In genomic region chr14:64193821-64194220, GRCh38 we compare ENCODE assay signal across 14 cellular contexts.
DNase-seq lines count a peak whose midpoint lies in the region; ATAC-seq and TF ChIP-seq lines count a peak whose summit lies in the region.
"Had no signal": no experiment of that assay in that cellular context is flagged by ENCODE, and none has a peak within 500 bp of the region (broad histone marks: within the 10 kb centered on the region; RNA-seq: fewer than 3 reads in every experiment).

No MANE protein-coding gene starts in this region.

- no peak for ATAC-seq in CD4-positive, CD25-positive, alpha-beta regulatory T cell (ENCODE audit: low read depth in 2 of 2)
- ATAC-seq in naive thymus-derived CD4-positive, alpha-beta T cell, result no peak
- no peak for ATAC-seq in HG03442 (IDR thresholded peaks at IDR 0.05; ENCODE audit: unreplicated experiment)

- peaks cover 18% of the 10 kb centered on the region for H3K79me2 ChIP-seq in Karpas-422 (ENCODE audit: low read length)

- peaks cover 19 to 55% (median 42%) of the 10 kb centered on the region in 4 donors for H3K4me1 Mint-ChIP-seq in CD4-positive, CD25-positive, alpha-beta regulatory T cell
- peaks cover 37% of the 10 kb centered on the region for H3K4me1 Mint-ChIP-seq in endodermal cell
- peaks cover 21 to 46% (median 39%) of the 10 kb centered on the region in 7 donors for H3K4me1 Mint-ChIP-seq in naive thymus-derived CD4-positive, alpha-beta T cell

- H3K27ac ChIP-seq in CD4-positive, CD25-positive, alpha-beta regulatory T cell (ENCODE audit: insufficient read depth, low read length, poor library complexity, severe bottlenecking), result no peak overlapping the region
- H3K27ac ChIP-seq in Karpas-422 (ENCODE audit: low read length), result peak overlapping the region; percentile 84
- H3K27ac ChIP-seq in endodermal cell (ENCODE audit: low read depth, low read length), result no peak overlapping the region
- no peak overlapping the region for H3K27ac ChIP-seq in naive thymus-derived CD4-positive, alpha-beta T cell (ENCODE audit: low read depth, low read length)
- H3K27ac ChIP-seq: coronary artery had no signal

- DNase-seq in CD4-positive, CD25-positive, alpha-beta regulatory T cell, result no peak
- no peak for DNase-seq in Karpas-422
- DNase-seq in endodermal cell, result no peak
- DNase-seq in naive thymus-derived CD4-positive, alpha-beta T cell, result no peak
- DNase-seq in activated effector memory CD4-positive, alpha-beta T cell treated with Interleukin-2 at 50 U/mL for 16 hours, result no peak
- DNase-seq in SIG-M5 treated with dmso at 0.1 percent for 504 hours (lab: John Stamatoyannopoulos, UW; ENCODE audit: unreplicated experiment), result no peak
- DNase-seq in ACHN, result no peak
- DNase-seq: GF-D8; NCI-H1694; SIG-M5; stimulated activated CD4-positive, alpha-beta T cell treated with anti-CD3 and anti-CD28 coated beads, Interleukin-2, amount 100 ng/mL, for 48 hours; testis had no signal

- peaks cover 30% of the 10 kb centered on the region for H3K36me3 Mint-ChIP-seq in CD4-positive, CD25-positive, alpha-beta regulatory T cell
- peaks cover 45% of the 10 kb centered on the region for H3K36me3 Mint-ChIP-seq in endodermal cell (ENCODE audit: low read depth)
- peaks cover 11 to 68% (median 35%) of the 10 kb centered on the region in 5 donors for H3K36me3 Mint-ChIP-seq in naive thymus-derived CD4-positive, alpha-beta T cell

- H3K27me3 ChIP-seq in CD4-positive, CD25-positive, alpha-beta regulatory T cell (ENCODE audit: control insufficient read depth, insufficient read depth, low read length), result no peaks in the 10 kb centered on the region
- H3K27me3 ChIP-seq in Karpas-422 (ENCODE audit: low read length) (no peaks in the 10 kb centered on the region), endodermal cell (ENCODE audit: control insufficient read depth, insufficient read depth, low read length, poor library complexity, severe bottlenecking) (no peaks in the 10 kb centered on the region)
- H3K27me3 ChIP-seq in naive thymus-derived CD4-positive, alpha-beta T cell (ENCODE audit: control insufficient read depth in 2 of 2, insufficient read depth in 2 of 2, low read length in 2 of 2), result no peaks in the 10 kb centered on the region
- H3K27me3 ChIP-seq: testis had no signal

- H3K27me3 Mint-ChIP-seq in CD4-positive, CD25-positive, alpha-beta regulatory T cell, result no peaks in the 10 kb centered on the region
- no peaks in the 10 kb centered on the region for H3K27me3 Mint-ChIP-seq in endodermal cell (ENCODE audit: insufficient read depth)
- no peaks in the 10 kb centered on the region for H3K27me3 Mint-ChIP-seq in naive thymus-derived CD4-positive, alpha-beta T cell

- in situ Hi-C loops in ACHN (cut with HindIII; ENCODE audit: low pct_ligation_motif_present, low pct_unique_long_range_greater_than_20kb, low sequenced_read_pairs), result no loop called here

- H3K27ac Mint-ChIP-seq in CD4-positive, CD25-positive, alpha-beta regulatory T cell, result peak overlapping the region; percentile 89 to 94 (median 94)
- peak overlapping the region; percentile 76 for H3K27ac Mint-ChIP-seq in endodermal cell
- H3K27ac Mint-ChIP-seq in naive thymus-derived CD4-positive, alpha-beta T cell, result peak overlapping the region in 6 of 9 donors; percentile 36 to 80 (median 56)

- no peaks in the 10 kb centered on the region for H4K20me1 ChIP-seq in Karpas-422 (ENCODE audit: insufficient read depth, low read depth, low read length)

- H3K36me3 ChIP-seq in CD4-positive, CD25-positive, alpha-beta regulatory T cell (ENCODE audit: control insufficient read depth, insufficient read depth, low read length), result peaks cover 61% of the 10 kb centered on the region
- H3K36me3 ChIP-seq in Karpas-422 (ENCODE audit: insufficient read depth, low read length), result no peaks in the 10 kb centered on the region
- peaks cover 27% of the 10 kb centered on the region for H3K36me3 ChIP-seq in endodermal cell (ENCODE audit: control insufficient read depth, insufficient read depth, low read length)
- peaks cover 0 to 24% (median 11%) of the 10 kb centered on the region in 3 experiments for H3K36me3 ChIP-seq in naive thymus-derived CD4-positive, alpha-beta T cell (ENCODE audit: control insufficient read depth in 2 of 3, insufficient read depth in 3 of 3, low read length in 3 of 3)

- H3K4me3 Mint-ChIP-seq in CD4-positive, CD25-positive, alpha-beta regulatory T cell, result peak overlapping the region in 1 of 4 donors; percentile 66
- H3K4me3 Mint-ChIP-seq in endodermal cell, result no peak overlapping the region
- no peak overlapping the region for H3K4me3 Mint-ChIP-seq in naive thymus-derived CD4-positive, alpha-beta T cell

- intact Hi-C loops in naive thymus-derived CD4-positive, alpha-beta T cell (cut with micrococcal nuclease), result no loop called here

- no peaks in the 10 kb centered on the region for H3K9me3 Mint-ChIP-seq in CD4-positive, CD25-positive, alpha-beta regulatory T cell
- no peaks in the 10 kb centered on the region for H3K9me3 Mint-ChIP-seq in endodermal cell
- no peaks in the 10 kb centered on the region for H3K9me3 Mint-ChIP-seq in naive thymus-derived CD4-positive, alpha-beta T cell

- POLR2A ChIA-PET in naive thymus-derived CD4-positive, alpha-beta T cell (lab: Charles Lee), result no interaction called here

- CTCF ChIA-PET in naive thymus-derived CD4-positive, alpha-beta T cell (lab: Charles Lee), result no interaction called here

- no peak overlapping the region for H3K4me3 ChIP-seq in CD4-positive, CD25-positive, alpha-beta regulatory T cell (ENCODE audit: low read depth, low read length)
- no peak overlapping the region for H3K4me3 ChIP-seq in Karpas-422 (ENCODE audit: low read length)
- H3K4me3 ChIP-seq in endodermal cell (ENCODE audit: low read length), result no peak overlapping the region
- H3K4me3 ChIP-seq in naive thymus-derived CD4-positive, alpha-beta T cell (ENCODE audit: low read length), result no peak overlapping the region
- H3K4me3 ChIP-seq: coronary artery, testis had no signal

- no peak for TF ChIP-seq CTCF in endodermal cell (conservative IDR thresholded peaks at IDR 0.05)

- H3K9me2 ChIP-seq in Karpas-422 (replicated peaks; ENCODE audit: insufficient read depth, low read length), result no peaks in the 10 kb centered on the region

- no peak overlapping the region for H2AFZ ChIP-seq in Karpas-422 (ENCODE audit: low read length)

- H3K9ac ChIP-seq in Karpas-422 (ENCODE audit: low read length) (no peak overlapping the region), endodermal cell (ENCODE audit: extremely low read depth, low read length, poor library complexity, severe bottlenecking) (no peak overlapping the region)

- no peaks in the 10 kb centered on the region for H3K9me3 ChIP-seq in CD4-positive, CD25-positive, alpha-beta regulatory T cell (ENCODE audit: control insufficient read depth in 2 of 2, low read length in 2 of 2)
- no peaks in the 10 kb centered on the region for H3K9me3 ChIP-seq in Karpas-422 (ENCODE audit: low read length)
- no peaks in the 10 kb centered on the region for H3K9me3 ChIP-seq in endodermal cell (ENCODE audit: control insufficient read depth, low read length)
- H3K9me3 ChIP-seq in naive thymus-derived CD4-positive, alpha-beta T cell (ENCODE audit: control insufficient read depth in 2 of 3, low read length in 3 of 3), result no peaks in the 10 kb centered on the region
- H3K9me3 ChIP-seq: testis had no signal

- peaks cover 24% of the 10 kb centered on the region for H3K4me1 ChIP-seq in CD4-positive, CD25-positive, alpha-beta regulatory T cell (ENCODE audit: control insufficient read depth, insufficient read depth, low read length, poor library complexity, severe bottlenecking)
- H3K4me1 ChIP-seq in Karpas-422 (ENCODE audit: low read length) (peaks cover 46% of the 10 kb centered on the region), endodermal cell (ENCODE audit: control insufficient read depth, insufficient read depth, low read length) (no peaks in the 10 kb centered on the region)
- peaks cover 0 to 7% of the 10 kb centered on the region in 2 donors for H3K4me1 ChIP-seq in naive thymus-derived CD4-positive, alpha-beta T cell (ENCODE audit: control insufficient read depth in 2 of 2, insufficient read depth in 2 of 2, low read length in 2 of 2)

- no peak overlapping the region for H3K4me2 ChIP-seq in Karpas-422 (ENCODE audit: low read depth, low read length, poor library complexity, severe bottlenecking)

- 88% methylated on average over 2 of the region's 2 CpGs; no CpG with 5 or more reads in 1 of the 2 experiments for WGBS in endodermal cell (ENCODE audit: insufficient coverage in 1 of 2, insufficient read length in 1 of 2), 2 experiments
